Comparison of ENCODE assay signal across 25 cellular contexts in genomic region chr7:311131-311680, GRCh38. TPM values are rescaled to one million over a fixed set of nuclear protein-coding genes. Genes with fewer than 3 reads are reported as not detected.
"Had no signal": no experiment of that assay in that cellular context is flagged by ENCODE, and none has a peak within 500 bp of the region (broad histone marks: within the 10 kb centered on the region; RNA-seq: fewer than 3 reads in every experiment).

No MANE protein-coding gene starts in this region.

- ATAC-seq: gastrocnemius medialis; naive thymus-derived CD8-positive, alpha-beta T cell; stimulated activated naive CD8-positive, alpha-beta T cell treated with anti-CD3 and anti-CD28 coated beads, Interleukin-15, amount 100 ng/mL, for 72 hours had no signal

- H3K36me3 ChIP-seq: breast epithelium, gastrocnemius medialis, suprapubic skin, transverse colon had no signal

- H3K4me1 ChIP-seq: breast epithelium, gastrocnemius medialis had no signal

- H3K4me3 Mint-ChIP-seq: activated naive CD4-positive, alpha-beta T cell treated with anti-CD3 and anti-CD28 coated beads, Interleukin-2, amount 50 U/mL, for 24 hours; naive thymus-derived CD8-positive, alpha-beta T cell; stimulated activated naive CD8-positive, alpha-beta T cell treated with anti-CD3 and anti-CD28 coated beads, Interleukin-15, amount 100 ng/mL, for 72 hours had no signal

- H3K27ac ChIP-seq: breast epithelium, gastrocnemius medialis, skin epidermis, suprapubic skin, transverse colon had no signal

- DNase-seq: activated CD4-positive, alpha-beta T cell treated with anti-CD3 and anti-CD28 coated beads, Interleukin-2, amount 50 U/mL, for 4 hours; activated gamma-delta T cell; cerebellar nuclear complex; effector CD8-positive, alpha-beta T cell; gastrocnemius medialis; head of caudate nucleus; naive thymus-derived CD8-positive, alpha-beta T cell; occipital lobe; stimulated activated CD4-positive, alpha-beta T cell treated with anti-CD3 and anti-CD28 coated beads, Interleukin-15, amount 100 ng/mL, for 24 hours; stimulated activated CD4-positive, alpha-beta T cell treated with anti-CD3 and anti-CD28 coated beads, Interleukin-4, amount 100 ng/mL, for 1 hour; stimulated activated naive CD8-positive, alpha-beta T cell treated with anti-CD3 and anti-CD28 coated beads, Interleukin-15, amount 100 ng/mL, for 72 hours; SW 1271; T-helper 2 cell; transverse colon had no signal

- H3K4me1 Mint-ChIP-seq: activated naive CD4-positive, alpha-beta T cell treated with anti-CD3 and anti-CD28 coated beads, Interleukin-2, amount 50 U/mL, for 24 hours; naive thymus-derived CD8-positive, alpha-beta T cell; stimulated activated naive CD8-positive, alpha-beta T cell treated with anti-CD3 and anti-CD28 coated beads, Interleukin-15, amount 100 ng/mL, for 72 hours had no signal

- H3K4me3 ChIP-seq: breast epithelium, gastrocnemius medialis, skin epidermis, suprapubic skin, transverse colon had no signal

- H3K9me3 ChIP-seq: breast epithelium, gastrocnemius medialis, transverse colon had no signal

- H3K27ac Mint-ChIP-seq: activated naive CD4-positive, alpha-beta T cell treated with anti-CD3 and anti-CD28 coated beads, Interleukin-2, amount 50 U/mL, for 24 hours; naive thymus-derived CD8-positive, alpha-beta T cell; progenitor cell of endocrine pancreas; stimulated activated naive CD8-positive, alpha-beta T cell treated with anti-CD3 and anti-CD28 coated beads, Interleukin-15, amount 100 ng/mL, for 72 hours had no signal

- FAIRE-seq: astrocyte had no signal

RNA-seq across cellular contexts. Expression of gene FOXL3, which starts 21.2 kb away (rescaled TPM):
- total RNA-seq: activated CD8-positive, alpha-beta memory T cell treated with anti-CD3 and anti-CD28 coated beads for 36 hours; astrocyte; breast epithelium; esophagus mucosa; gastrocnemius medialis; lower leg skin; mesenteric fat pad; naive thymus-derived CD8-positive, alpha-beta T cell; occipital lobe; progenitor cell of endocrine pancreas; suprapubic skin; transverse colon had no signal
- polyA plus RNA-seq: adipose tissue; naive thymus-derived CD8-positive, alpha-beta T cell had no signal
